ENCODE assay signal across 19 cellular contexts in the genomic region with DNA sequence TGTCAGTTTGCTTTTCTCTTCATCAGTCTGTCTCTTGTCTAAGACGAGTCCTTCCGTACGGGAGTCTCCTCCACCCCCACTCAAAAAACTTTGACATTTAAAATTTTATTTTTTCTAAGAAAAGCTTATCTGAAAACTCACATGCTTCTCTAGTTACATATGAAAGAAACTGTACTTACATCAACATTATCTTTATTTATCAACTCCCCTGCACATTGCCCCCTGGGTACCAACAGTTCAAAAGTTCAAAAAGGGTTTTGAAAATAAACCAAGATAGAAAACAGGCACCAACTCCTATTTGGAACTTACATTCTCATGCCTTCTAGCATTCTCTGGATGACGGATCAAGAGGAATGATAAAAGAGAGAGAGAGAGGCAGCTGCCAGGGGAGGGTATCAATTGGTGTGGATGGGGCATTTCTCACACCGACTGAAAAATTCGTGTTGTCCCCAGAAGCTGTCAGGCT.
DNase-seq lines count a peak whose midpoint lies in the region; ATAC-seq and TF ChIP-seq lines count a peak whose summit lies in the region.
"Had no signal": no experiment of that assay in that cellular context is flagged by ENCODE, and none has a peak within 500 bp of the region (broad histone marks: within the 10 kb centered on the region; RNA-seq: fewer than 3 reads in every experiment).

No MANE protein-coding gene starts in this region.

- no peak overlapping the region for H3K27ac ChIP-seq in CD4-positive, alpha-beta memory T cell (ENCODE audit: low read depth, low read length)
- H3K27ac ChIP-seq: ovary, SJCRH30 had no signal

- no peaks in the 10 kb centered on the region for H3K9me3 ChIP-seq in CD4-positive, alpha-beta memory T cell (ENCODE audit: control insufficient read depth in 1 of 2, low read length in 2 of 2)
- H3K9me3 ChIP-seq: ovary, SJCRH30 had no signal

- H3K4me1 ChIP-seq in CD4-positive, alpha-beta memory T cell (ENCODE audit: insufficient read depth, low read length), result peaks cover 48% of the 10 kb centered on the region
- H3K4me1 ChIP-seq: SJCRH30 had no signal

- no peak for TF ChIP-seq CTCF in nephron (IDR thresholded peaks at IDR 0.05; ENCODE audit: unreplicated experiment in 3 of 3)

- CTCF ChIA-PET in CD4-positive, alpha-beta memory T cell (lab: Charles Lee; ENCODE audit: partially characterized antibody), result no interaction called here

- H3K36me3 Mint-ChIP-seq in CD4-positive, alpha-beta memory T cell, result peaks cover 13 to 23% of the 10 kb centered on the region in 2 donors
- H3K36me3 Mint-ChIP-seq in central memory CD8-positive, alpha-beta T cell (ENCODE audit: insufficient read depth), result peaks cover 7% of the 10 kb centered on the region
- H3K36me3 Mint-ChIP-seq in nephron (ENCODE audit: low read depth), result no peaks in the 10 kb centered on the region
- H3K36me3 Mint-ChIP-seq: IgD-negative memory B cell had no signal

- H3K27me3 ChIP-seq in CD4-positive, alpha-beta memory T cell (ENCODE audit: insufficient read depth, low read length), result no peaks in the 10 kb centered on the region
- H3K27me3 ChIP-seq: ovary, SJCRH30 had no signal

- no peaks in the 10 kb centered on the region for H3K27me3 Mint-ChIP-seq in CD4-positive, alpha-beta memory T cell
- H3K27me3 Mint-ChIP-seq in central memory CD8-positive, alpha-beta T cell, result no peaks in the 10 kb centered on the region
- H3K27me3 Mint-ChIP-seq in nephron (ENCODE audit: low read depth), result peaks cover 10% of the 10 kb centered on the region

- H3K4me3 Mint-ChIP-seq in CD4-positive, alpha-beta memory T cell, result no peak overlapping the region
- H3K4me3 Mint-ChIP-seq in central memory CD8-positive, alpha-beta T cell, result no peak overlapping the region
- no peak overlapping the region for H3K4me3 Mint-ChIP-seq in nephron
- H3K4me3 Mint-ChIP-seq: activated CD4-positive, alpha-beta T cell treated with anti-CD3 and anti-CD28 coated beads, Interleukin-2, amount 10 ng/mL, durations not matched to agents 24 days and 14 days had no signal

- POLR2A ChIA-PET in CD4-positive, alpha-beta memory T cell (lab: Charles Lee; ENCODE audit: partially characterized antibody), result no interaction called here

- H3K4me3 ChIP-seq in CD4-positive, alpha-beta memory T cell (ENCODE audit: low read length in 2 of 2), result no peak overlapping the region
- H3K4me3 ChIP-seq: ovary, SJCRH30 had no signal

- peaks cover 49 to 82% (median 62%) of the 10 kb centered on the region in 4 donors for H3K4me1 Mint-ChIP-seq in CD4-positive, alpha-beta memory T cell
- H3K4me1 Mint-ChIP-seq in central memory CD8-positive, alpha-beta T cell, result peaks cover 40% of the 10 kb centered on the region
- H3K4me1 Mint-ChIP-seq in nephron, result peaks cover 30% of the 10 kb centered on the region

- H3K36me3 ChIP-seq in CD4-positive, alpha-beta memory T cell (ENCODE audit: insufficient read depth, low read length), result no peaks in the 10 kb centered on the region
- H3K36me3 ChIP-seq: ovary, SJCRH30 had no signal

- intact Hi-C loops in CD4-positive, alpha-beta memory T cell (cut with micrococcal nuclease), result no loop called here

- ATAC-seq in central memory CD8-positive, alpha-beta T cell (replicated peaks; ENCODE audit: extremely low read depth, poor library complexity, severe bottlenecking), result no peak
- ATAC-seq in HG03025 (IDR thresholded peaks at IDR 0.05; ENCODE audit: low FRiP score, unreplicated experiment), result no peak
- ATAC-seq in HG03432 (IDR thresholded peaks at IDR 0.05; ENCODE audit: unreplicated experiment), result no peak
- ATAC-seq: left cardiac atrium had no signal

- H3K9me3 Mint-ChIP-seq in CD4-positive, alpha-beta memory T cell, result no peaks in the 10 kb centered on the region
- H3K9me3 Mint-ChIP-seq in central memory CD8-positive, alpha-beta T cell, result no peaks in the 10 kb centered on the region
- no peaks in the 10 kb centered on the region for H3K9me3 Mint-ChIP-seq in nephron
- H3K9me3 Mint-ChIP-seq: activated CD4-positive, alpha-beta T cell treated with anti-CD3 and anti-CD28 coated beads, Interleukin-2, amount 10 ng/mL, durations not matched to agents 24 days and 14 days; IgD-negative memory B cell had no signal

- DNase-seq in CD4-positive, alpha-beta memory T cell, result no peak
- DNase-seq in SK-N-DZ (ENCODE audit: low spot score) (peak; percentile 18), NCI-H2029 (lab: John Stamatoyannopoulos, UW) (no peak)
- no peak for DNase-seq in central memory CD8-positive, alpha-beta T cell (ENCODE audit: low spot score in 2 of 2)
- DNase-seq: activated CD4-positive, alpha-beta T cell treated with anti-CD3 and anti-CD28 coated beads, Interleukin-2, amount 10 ng/mL, durations not matched to agents 24 days and 14 days; AML-193; cerebellar nuclear complex; DMS 273 treated with DMSO at 0.1 percent for 48 hours; left cardiac atrium; MV-4-11; NCI-H2081; ovary; SJCRH30; stimulated activated CD4-positive, alpha-beta T cell treated with anti-CD3 and anti-CD28 coated beads, Interleukin-2, amount 100 ng/mL, for 24 hours; T1000 had no signal

- peak overlapping the region in 5 of 7 donors; percentile 30 to 74 (median 64) for H3K27ac Mint-ChIP-seq in CD4-positive, alpha-beta memory T cell
- H3K27ac Mint-ChIP-seq in central memory CD8-positive, alpha-beta T cell (ENCODE audit: low read depth), result peak overlapping the region; percentile 19
- peak overlapping the region; percentile 1 to 48 (median 30) for H3K27ac Mint-ChIP-seq in nephron
- H3K27ac Mint-ChIP-seq: activated CD4-positive, alpha-beta T cell treated with anti-CD3 and anti-CD28 coated beads, Interleukin-2, amount 10 ng/mL, durations not matched to agents 24 days and 14 days had no signal
